ENCODE assay signal across 11 cellular contexts in the genomic region with DNA sequence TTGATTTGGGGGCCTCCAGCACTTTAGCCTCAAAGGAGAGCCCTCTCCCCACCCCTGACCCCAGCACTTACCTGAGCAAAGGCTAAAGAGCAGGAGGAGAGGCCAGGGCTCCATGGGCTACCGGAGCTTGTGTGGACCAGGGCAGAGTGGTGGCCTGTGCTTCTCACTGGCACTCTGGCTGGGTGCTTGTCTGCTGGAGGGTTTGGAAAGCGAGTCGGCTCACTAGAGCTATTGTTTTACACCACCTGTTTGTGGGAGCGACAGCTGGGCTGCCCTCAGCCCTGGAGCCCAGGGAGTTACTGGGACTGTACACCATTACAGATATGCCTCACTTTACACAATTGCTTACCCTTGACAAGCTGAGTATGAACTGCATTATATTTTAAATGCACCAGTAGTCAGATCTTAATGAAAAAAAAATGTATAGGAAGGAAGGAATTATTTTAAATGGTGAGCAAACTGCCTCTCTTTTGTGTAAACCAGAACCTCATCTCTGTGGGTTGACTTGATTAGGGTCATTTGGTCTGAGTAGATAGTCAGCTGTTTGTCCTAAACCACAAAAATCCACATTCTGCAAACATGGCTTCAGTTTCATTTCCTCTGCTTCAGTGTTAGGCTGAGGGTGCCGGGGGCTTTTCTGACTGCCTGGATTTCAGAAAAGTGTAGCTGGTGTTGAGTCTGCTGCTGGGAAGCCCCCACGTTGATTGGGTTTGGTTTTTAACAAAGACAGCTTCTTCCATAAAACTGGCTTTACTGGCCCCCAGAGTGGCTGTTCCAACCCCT. TPM values are rescaled to one million over a fixed set of nuclear protein-coding genes. Genes with fewer than 3 reads are reported as not detected.
DNase-seq lines count a peak whose midpoint lies in the region; ATAC-seq, FAIRE-seq and TF ChIP-seq lines count a peak whose summit lies in the region.
"Had no signal": no experiment of that assay in that cellular context is flagged by ENCODE, and none has a peak within 500 bp of the region (broad histone marks: within the 10 kb centered on the region; RNA-seq: fewer than 3 reads in every experiment).

Gene CHRNA1 (minus strand): TSS at position 192 of the 783 bp plus-strand sequence. CDS start 78 bp downstream, at position 114.

- no peaks in the 10 kb centered on the region for H3K27me3 Mint-ChIP-seq in CD8-positive, alpha-beta T cell (ENCODE audit: low read depth)

- no peak for TF ChIP-seq CTCF in CD8-positive, alpha-beta T cell (IDR thresholded peaks at IDR 0.05)
- TF ChIP-seq CTCF in stomach (IDR thresholded peaks at IDR 0.05), result no peak

- H3K9me3 ChIP-seq in CD8-positive, alpha-beta T cell (ENCODE audit: low read length), result no peaks in the 10 kb centered on the region
- no peaks in the 10 kb centered on the region for H3K9me3 ChIP-seq in stomach

- peaks cover 5% of the 10 kb centered on the region for H3K4me1 ChIP-seq in CD8-positive, alpha-beta T cell (ENCODE audit: insufficient read depth, low read length)
- H3K4me1 ChIP-seq in stomach, result no peaks in the 10 kb centered on the region

- DNase-seq in GM12892 (ENCODE audit: insufficient read length) (no peak), RPMI7951 (ENCODE audit: low read depth) (peak; percentile 75), myocyte (ENCODE audit: low read depth) (peak; percentile 97), stomach (no peak)
- no peak for DNase-seq in CD8-positive, alpha-beta T cell

- H3K27ac Mint-ChIP-seq in CD8-positive, alpha-beta T cell, result no peak within 1 kb of the TSS

- ATAC-seq in HG03520 (IDR thresholded peaks at IDR 0.05; ENCODE audit: unreplicated experiment) (peak; percentile 69), GM18511 (IDR thresholded peaks at IDR 0.05; ENCODE audit: unreplicated experiment) (no peak), HG03280 (IDR thresholded peaks at IDR 0.05; ENCODE audit: unreplicated experiment) (no peak)
- no peak for ATAC-seq in CD8-positive, alpha-beta T cell

- H3K36me3 Mint-ChIP-seq in CD8-positive, alpha-beta T cell, result no peaks in the 10 kb centered on the region

- CTCF ChIA-PET in CD8-positive, alpha-beta T cell (lab: Charles Lee), result interaction anchor here (0.5 to 2.8 kb wide), 7 partner anchors 7 to 171 kb away, joined by 3 to 16 read pairs (median 3); no protein-coding TSS in a partner anchor

- FAIRE-seq in GM12892 (lab: Jason Lieb, UNC), result peak; percentile 36
- FAIRE-seq: HTR-8/SVneo had no signal

- POLR2A ChIA-PET in CD8-positive, alpha-beta T cell (lab: Charles Lee), result interaction anchor here (0.6 to 1.1 kb wide), 3 partner anchors 14 to 221 kb away, joined by 3 to 6 read pairs (median 4); no protein-coding TSS in a partner anchor

- no peak for TF ChIP-seq POLR2A in GM12892 (IDR thresholded peaks at IDR 0.05; ENCODE audit: low read depth, low read length)
- TF ChIP-seq POLR2A in stomach (IDR thresholded peaks at IDR 0.05), result no peak

- no peak within 1 kb of the TSS for H3K4me3 Mint-ChIP-seq in CD8-positive, alpha-beta T cell

- no peaks in the 10 kb centered on the region for H3K9me3 Mint-ChIP-seq in CD8-positive, alpha-beta T cell

- intact Hi-C loops in CD8-positive, alpha-beta T cell (cut with DNase I, micrococcal nuclease), result no loop called here
- intact Hi-C loops in stomach (cut with DNase I; ENCODE audit: low total_unique reads), result no loop called here

- no peaks in the 10 kb centered on the region for H3K27me3 ChIP-seq in CD8-positive, alpha-beta T cell (ENCODE audit: insufficient read depth, low read length)
- H3K27me3 ChIP-seq in stomach, result peaks cover 0 to 8% (median 0%) of the 10 kb centered on the region in 3 donors
- H3K27me3 ChIP-seq: cardiac muscle cell had no signal

- H3K36me3 ChIP-seq in CD8-positive, alpha-beta T cell (ENCODE audit: insufficient read depth, low read length), result no peaks in the 10 kb centered on the region
- no peaks in the 10 kb centered on the region for H3K36me3 ChIP-seq in stomach
- H3K36me3 ChIP-seq: cardiac muscle cell had no signal

- TF ChIP-seq EP300 in stomach (IDR thresholded peaks at IDR 0.05), result no peak

- H3K4me1 Mint-ChIP-seq in CD8-positive, alpha-beta T cell (ENCODE audit: low read depth), result peaks cover 8% of the 10 kb centered on the region

- no peak within 1 kb of the TSS for H3K4me3 ChIP-seq in CD8-positive, alpha-beta T cell (ENCODE audit: low read depth, low read length)
- no peak within 1 kb of the TSS for H3K4me3 ChIP-seq in stomach
- H3K4me3 ChIP-seq: cardiac muscle cell, lung had no signal

- WGBS in stomach, 5 donors, result 51 to 71% (median 57%) methylated on average over 5 to 6 of the region's 6 CpGs

- H3K27ac ChIP-seq in CD8-positive, alpha-beta T cell (ENCODE audit: low read depth, low read length), result no peak within 1 kb of the TSS
- H3K27ac ChIP-seq in stomach, result no peak within 1 kb of the TSS

RNA-seq across cellular contexts. Expression of gene CHRNA1, which starts in this region (rescaled TPM):
- polyA plus RNA-seq in GM12892 (2012; ENCODE audit: missing spikeins), result not detected
- total RNA-seq in RPMI7951 (2014; rRNA removed; shearing (Covaris generic)), result 7.5 and 10.6 TPM in 2 replicates
- 1,841 and 1,867 TPM in 2 replicates for total RNA-seq in myocyte
- polyA plus RNA-seq in myocyte (2012), result 770 TPM
- total RNA-seq in CD8-positive, alpha-beta T cell, result under 1 TPM; 0.27 to 0.44 TPM
- total RNA-seq in stomach, result not detected
- polyA plus RNA-seq in stomach, result under 1 TPM in 1 of 3 donors, not detected in 2; 0.46 TPM
- total RNA-seq: lung had no signal
- polyA plus RNA-seq: cardiac muscle cell had no signal

Comparison
In these comparisons a context has a peak if more than half of its experiments do, and no peak if none do; other contexts are left out.
1. RNA of gene CHRNA1 (total RNA-seq): 1,841 to 1,867 TPM in myocyte; 7.5 to 10.6 TPM in RPMI7951, 0.27 to 0.44 TPM in CD8-positive, alpha-beta T cell and not detected in stomach; every median in the first group is over 100 times any median in the second.
2. DNase-seq: peak in RPMI7951 (single experiment) and myocyte (single experiment); none in GM12892 (single experiment), CD8-positive, alpha-beta T cell (0 of 7) and stomach (single experiment).